In genomic region chr11:746289-747175, GRCh38 we compare ENCODE assay signal across 8 cellular contexts. TPM values are rescaled to one million over a fixed set of nuclear protein-coding genes. Genes with fewer than 3 reads are reported as not detected.
A peak's percentile ranks its signal among the peaks of the same experiment; 100 is the strongest.
DNase-seq lines count a peak whose midpoint lies in the region; ATAC-seq, FAIRE-seq and TF ChIP-seq lines count a peak whose summit lies in the region.

No MANE protein-coding gene starts in this region.

- peak overlapping the region; percentile 94 for H3K4me3 ChIP-seq in Karpas-422 (ENCODE audit: low read length)
- H3K4me3 ChIP-seq in pancreas: peak overlapping the region; percentile 84 to 97 (median 88)

- peaks cover 42% of the 10 kb centered on the region for H3K79me2 ChIP-seq in Karpas-422 (ENCODE audit: low read length)

- H3K9me3 ChIP-seq in Karpas-422 (ENCODE audit: low read length): no peaks in the 10 kb centered on the region
- no peaks in the 10 kb centered on the region for H3K9me3 ChIP-seq in pancreas

- H3K27me3 Mint-ChIP-seq in activated T-helper 2 cell treated with anti-CD3 and anti-CD28 coated beads, Interferon-gamma antibody, Interleukin-2, Interleukin-4, amounts not matched to agents 10 μg/mL and 5 μg/mL and 100 μg/mL, durations not matched to agents 14 hours and 24 hours and 36 hours (ENCODE audit: low read depth): no peaks in the 10 kb centered on the region
- H3K27me3 Mint-ChIP-seq in glutamatergic neuron (ENCODE audit: unreplicated experiment): no peaks in the 10 kb centered on the region

- no peaks in the 10 kb centered on the region; the same call in 1 of the 2 replicates for H4K20me1 ChIP-seq in Karpas-422 (ENCODE audit: insufficient read depth, low read depth, low read length)

- no peaks in the 10 kb centered on the region for H3K9me2 ChIP-seq in Karpas-422 (replicated peaks; ENCODE audit: insufficient read depth, low read length)

- H3K27ac Mint-ChIP-seq in activated T-helper 2 cell treated with anti-CD3 and anti-CD28 coated beads, Interferon-gamma antibody, Interleukin-2, Interleukin-4, amounts not matched to agents 10 μg/mL and 5 μg/mL and 100 μg/mL, durations not matched to agents 14 hours and 24 hours and 36 hours: peak overlapping the region; percentile 77
- H3K27ac Mint-ChIP-seq in glutamatergic neuron (ENCODE audit: unreplicated experiment): peak overlapping the region; percentile 96

- peak overlapping the region; percentile 97 for H2AFZ ChIP-seq in Karpas-422 (ENCODE audit: low read length)

- peak overlapping the region; percentile 98 for H3K9ac ChIP-seq in Karpas-422 (ENCODE audit: low read length)

- no peak for TF ChIP-seq CTCF in glutamatergic neuron (IDR thresholded peaks at IDR 0.05; ENCODE audit: partially characterized antibody, unreplicated experiment)
- TF ChIP-seq CTCF in pancreas (IDR thresholded peaks at IDR 0.05): no peak

- peak; percentile 8 for ATAC-seq in GM21528 (IDR thresholded peaks at IDR 0.05; ENCODE audit: low FRiP score, unreplicated experiment)
- ATAC-seq in pancreas: peak; percentile 30 to 42 (median 34)

- peaks cover 14% of the 10 kb centered on the region for H3K36me3 Mint-ChIP-seq in activated T-helper 2 cell treated with anti-CD3 and anti-CD28 coated beads, Interferon-gamma antibody, Interleukin-2, Interleukin-4, amounts not matched to agents 10 μg/mL and 5 μg/mL and 100 μg/mL, durations not matched to agents 14 hours and 24 hours and 36 hours (ENCODE audit: low read depth)
- H3K36me3 Mint-ChIP-seq in glutamatergic neuron (ENCODE audit: unreplicated experiment): no peaks in the 10 kb centered on the region

- WGBS in pancreas, 2 donors: 21 to 31% methylated on average over 34 to 48 of the region's 48 CpGs

- H3K4me3 Mint-ChIP-seq in activated T-helper 2 cell treated with anti-CD3 and anti-CD28 coated beads, Interferon-gamma antibody, Interleukin-2, Interleukin-4, amounts not matched to agents 10 μg/mL and 5 μg/mL and 100 μg/mL, durations not matched to agents 14 hours and 24 hours and 36 hours (ENCODE audit: low read depth): peak overlapping the region; percentile 81
- H3K4me3 Mint-ChIP-seq in glutamatergic neuron (ENCODE audit: unreplicated experiment): peak overlapping the region; percentile 90

- H3K36me3 ChIP-seq in Karpas-422 (ENCODE audit: insufficient read depth, low read length): no peaks in the 10 kb centered on the region; the same call in 1 of the 2 replicates
- no peaks in the 10 kb centered on the region for H3K36me3 ChIP-seq in pancreas

- FAIRE-seq in pancreas (lab: Jason Lieb, UNC): no peak

- intact Hi-C loops in activated T-helper 2 cell treated with anti-CD3 and anti-CD28 coated beads, Interferon-gamma antibody, Interleukin-2, Interleukin-4, amounts not matched to agents 10 μg/mL and 5 μg/mL and 100 μg/mL, durations not matched to agents 14 hours and 24 hours and 36 hours (cut with micrococcal nuclease): loop anchor here (2.0 kb wide), 3 partner anchors 18 to 50 kb away; partner anchors contain the start of gene GATD1
- intact Hi-C loops in pancreas (cut with DNase I): no loop called here

- no peaks in the 10 kb centered on the region for H3K27me3 ChIP-seq in Karpas-422 (ENCODE audit: low read length)
- no peaks in the 10 kb centered on the region for H3K27me3 ChIP-seq in pancreas

- peak overlapping the region; percentile 98 for H3K4me2 ChIP-seq in Karpas-422 (ENCODE audit: low read depth, low read length, poor library complexity, severe bottlenecking)

- H3K27ac ChIP-seq in Karpas-422 (ENCODE audit: low read length) (no peak overlapping the region), pancreas (peak overlapping the region; percentile 74 to 82 (median 76))

- peaks cover 16% of the 10 kb centered on the region for H3K4me1 Mint-ChIP-seq in activated T-helper 2 cell treated with anti-CD3 and anti-CD28 coated beads, Interferon-gamma antibody, Interleukin-2, Interleukin-4, amounts not matched to agents 10 μg/mL and 5 μg/mL and 100 μg/mL, durations not matched to agents 14 hours and 24 hours and 36 hours (ENCODE audit: low read depth)
- peaks cover 8% of the 10 kb centered on the region for H3K4me1 Mint-ChIP-seq in glutamatergic neuron (ENCODE audit: low read depth, unreplicated experiment)

- H3K9me3 Mint-ChIP-seq in activated T-helper 2 cell treated with anti-CD3 and anti-CD28 coated beads, Interferon-gamma antibody, Interleukin-2, Interleukin-4, amounts not matched to agents 10 μg/mL and 5 μg/mL and 100 μg/mL, durations not matched to agents 14 hours and 24 hours and 36 hours: no peaks in the 10 kb centered on the region
- H3K9me3 Mint-ChIP-seq in glutamatergic neuron (ENCODE audit: unreplicated experiment): peaks cover 7% of the 10 kb centered on the region

- H3K4me1 ChIP-seq in Karpas-422 (ENCODE audit: low read length) (peaks cover 19% of the 10 kb centered on the region), pancreas (peaks cover 0 to 15% (median 12%) of the 10 kb centered on the region in 3 donors)

- DNase-seq in DMS53 treated with DMSO at 0.1 percent for 48 hours (lab: John Stamatoyannopoulos, UW; ENCODE audit: unreplicated experiment) (peak; percentile 32), Karpas-422 (peak; percentile 64), glutamatergic neuron (peak; percentile 57), pancreas (peak in 1 of 6 donors; percentile 29), LoVo (ENCODE audit: low spot score) (no peak)
- peak; percentile 30 for DNase-seq in activated T-helper 2 cell treated with anti-CD3 and anti-CD28 coated beads, Interferon-gamma antibody, Interleukin-2, Interleukin-4, amounts not matched to agents 10 μg/mL and 5 μg/mL and 100 μg/mL, durations not matched to agents 14 hours and 24 hours and 36 hours (ENCODE audit: low spot score)
- DNase-seq in stimulated activated CD4-positive, alpha-beta T cell treated with anti-CD3 and anti-CD28 coated beads, Interleukin-4, amount 100 ng/mL, for 1 hour: no peak

RNA-seq across cellular contexts. Expression of gene TALDO1, which starts 0.7 kb away (rescaled TPM):
- 127 and 177 TPM in 2 replicates for total RNA-seq in Karpas-422 (2014; rRNA removed; shearing (Covaris generic); ENCODE audit: low replicate concordance)
- total RNA-seq in activated T-helper 2 cell treated with anti-CD3 and anti-CD28 coated beads, Interferon-gamma antibody, Interleukin-2, Interleukin-4, amounts not matched to agents 10 μg/mL and 5 μg/mL and 100 μg/mL, durations not matched to agents 14 hours and 24 hours and 36 hours: 270 and 275 TPM in 2 replicates
- total RNA-seq in glutamatergic neuron (ENCODE audit: unreplicated experiment) (182 TPM), pancreas (10 to 100 TPM; 52.5 to 83.9 (median 78.2) TPM)
- 10 to 100 TPM; 50.3 to 70.0 TPM for polyA plus RNA-seq in pancreas

RNA-seq across cellular contexts. Expression of gene GATD1, which starts 30.8 kb away (rescaled TPM):
- 43.6 and 61.0 TPM in 2 replicates for total RNA-seq in Karpas-422 (2014; rRNA removed; shearing (Covaris generic); ENCODE audit: low replicate concordance)
- total RNA-seq in activated T-helper 2 cell treated with anti-CD3 and anti-CD28 coated beads, Interferon-gamma antibody, Interleukin-2, Interleukin-4, amounts not matched to agents 10 μg/mL and 5 μg/mL and 100 μg/mL, durations not matched to agents 14 hours and 24 hours and 36 hours: 68.0 and 75.2 TPM in 2 replicates
- 67.5 TPM for total RNA-seq in glutamatergic neuron (ENCODE audit: unreplicated experiment)
- total RNA-seq in pancreas: 10 to 100 TPM; 13.6 to 28.9 (median 18.1) TPM
- 10 to 100 TPM; 27.9 to 43.2 TPM for polyA plus RNA-seq in pancreas

RNA-seq across cellular contexts. Expression of gene EPS8L2, which starts 40.5 kb away (rescaled TPM):
- total RNA-seq in Karpas-422 (2014; rRNA removed; shearing (Covaris generic); ENCODE audit: low replicate concordance): 2.3 and 10.4 TPM in 2 replicates
- total RNA-seq in activated T-helper 2 cell treated with anti-CD3 and anti-CD28 coated beads, Interferon-gamma antibody, Interleukin-2, Interleukin-4, amounts not matched to agents 10 μg/mL and 5 μg/mL and 100 μg/mL, durations not matched to agents 14 hours and 24 hours and 36 hours: 17.8 and 24.6 TPM in 2 replicates
- 12.7 TPM for total RNA-seq in glutamatergic neuron (ENCODE audit: unreplicated experiment)
- total RNA-seq in pancreas: 100 to 1,000 TPM in 2 of 6 donors, 10 to 100 TPM in 4; 58.1 to 113 (median 71.1) TPM
- polyA plus RNA-seq in pancreas: 100 to 1,000 TPM; 249 to 286 TPM

RNA-seq across cellular contexts. Expression of gene CEND1, which starts 43.4 kb away (rescaled TPM):
- total RNA-seq in Karpas-422 (2014; rRNA removed; shearing (Covaris generic); ENCODE audit: low replicate concordance): 19.8 and 50.0 TPM in 2 replicates
- 2.2 and 2.6 TPM in 2 replicates for total RNA-seq in activated T-helper 2 cell treated with anti-CD3 and anti-CD28 coated beads, Interferon-gamma antibody, Interleukin-2, Interleukin-4, amounts not matched to agents 10 μg/mL and 5 μg/mL and 100 μg/mL, durations not matched to agents 14 hours and 24 hours and 36 hours
- total RNA-seq in glutamatergic neuron (ENCODE audit: unreplicated experiment) (58.7 TPM), pancreas (under 1 TPM in 1 of 6 donors, not detected in 5; 0.12 TPM)
- under 1 TPM; 0.27 to 0.42 TPM for polyA plus RNA-seq in pancreas

RNA-seq across cellular contexts. Expression of gene TMEM80, which starts 50.9 kb away (rescaled TPM):
- 25.4 and 32.8 TPM in 2 replicates for total RNA-seq in Karpas-422 (2014; rRNA removed; shearing (Covaris generic); ENCODE audit: low replicate concordance)
- 11.4 and 13.0 TPM in 2 replicates for total RNA-seq in activated T-helper 2 cell treated with anti-CD3 and anti-CD28 coated beads, Interferon-gamma antibody, Interleukin-2, Interleukin-4, amounts not matched to agents 10 μg/mL and 5 μg/mL and 100 μg/mL, durations not matched to agents 14 hours and 24 hours and 36 hours
- total RNA-seq in glutamatergic neuron (ENCODE audit: unreplicated experiment) (29.7 TPM), pancreas (10 to 100 TPM in 4 of 6 donors, 1 to 10 TPM in 2; 8.5 to 16.4 (median 14.2) TPM)
- polyA plus RNA-seq in pancreas: 10 to 100 TPM; 18.6 to 24.7 TPM

Comparison
In these comparisons a context has a peak if more than half of its experiments do, and no peak if none do; other contexts are left out.
1. DNase-seq: peak in DMS53 treated with DMSO at 0.1 percent for 48 hours (single experiment), Karpas-422 (single experiment), activated T-helper 2 cell treated with anti-CD3 and anti-CD28 coated beads, Interferon-gamma antibody, Interleukin-2, Interleukin-4, amounts not matched to agents 10 μg/mL and 5 μg/mL and 100 μg/mL, durations not matched to agents 14 hours and 24 hours and 36 hours (single experiment) and glutamatergic neuron (single experiment); none in stimulated activated CD4-positive, alpha-beta T cell treated with anti-CD3 and anti-CD28 coated beads, Interleukin-4, amount 100 ng/mL, for 1 hour (single experiment) and LoVo (single experiment).